ENCODE assay signal across 32 cellular contexts in the genomic region with DNA sequence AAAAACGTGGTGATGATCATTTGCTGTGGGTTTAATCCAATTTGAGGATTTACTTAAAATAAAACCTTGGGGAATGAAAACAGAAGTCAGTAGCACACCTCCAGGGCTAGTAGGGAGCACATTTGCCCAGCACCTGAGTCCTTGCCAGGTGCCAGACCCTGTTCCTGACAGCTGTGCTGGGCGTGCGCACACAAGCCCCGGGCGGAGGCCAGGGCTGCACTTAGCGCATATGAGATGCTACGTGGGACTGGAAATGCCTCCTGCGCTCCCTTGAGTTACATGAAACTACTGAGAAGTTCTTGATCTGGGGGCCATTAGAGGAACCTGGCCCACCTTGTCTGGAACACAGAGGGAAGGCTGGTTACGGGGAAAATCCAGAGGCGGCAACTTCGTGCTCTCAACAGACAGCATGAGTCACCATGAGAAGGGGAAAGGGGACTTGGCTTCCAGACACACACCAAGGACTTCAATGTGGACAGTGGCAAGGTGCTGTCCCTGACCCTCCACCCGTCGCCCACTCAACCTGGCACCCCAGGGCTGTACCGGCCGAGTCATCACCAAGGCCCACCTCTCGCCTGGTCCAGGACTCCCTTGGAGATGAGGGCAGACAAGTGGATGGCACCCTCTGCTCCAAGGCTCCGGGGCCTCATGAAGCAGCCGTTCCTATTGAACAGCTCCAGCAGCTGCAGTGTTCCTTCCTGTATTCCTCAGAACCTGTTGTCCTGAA.
"Had no signal": no experiment of that assay in that cellular context is flagged by ENCODE, and none has a peak within 500 bp of the region (broad histone marks: within the 10 kb centered on the region; RNA-seq: fewer than 3 reads in every experiment).

No MANE protein-coding gene starts in this region.

- H3K27me3 ChIP-seq: neutrophil, ovary, vagina had no signal

- ATAC-seq: activated CD4-positive, CD25-positive, alpha-beta regulatory T cell treated with anti-CD3 and anti-CD28 coated beads, Interleukin-2, amount 50 U/mL, for 24 hours; activated naive CD4-positive, alpha-beta T cell treated with anti-CD3 and anti-CD28 coated beads, Interleukin-2, amount 50 U/mL, for 72 hours; activated T-helper 17 cell treated with anti-CD3 and anti-CD28 coated beads, Interleukin-2, amount 50 U/mL, for 72 hours; esophagus mucosa; heart left ventricle; left lobe of liver; lower lobe of right lung; sciatic nerve; stimulated activated memory B cell treated with anti-CD40 and anti-IgM and Interleukin-4, amounts not matched to agents 10 μg/mL and 1 μg/mL and 100 μg/mL, for 72 hours; stimulated activated naive CD8-positive, alpha-beta T cell treated with anti-CD3 and anti-CD28 coated beads, Interleukin-15, amount 100 ng/mL, for 72 hours had no signal

- DNase-seq: activated CD4-positive, alpha-beta T cell treated with anti-CD3 and anti-CD28 coated beads for 48 hours; activated CD4-positive, alpha-beta T cell treated with anti-CD3 and anti-CD28 coated beads, Interleukin-2, amount 50 U/mL, for 48 hours; activated CD8-positive, alpha-beta memory T cell treated with anti-CD3 and anti-CD28 coated beads for 24 hours; activated CD8-positive, alpha-beta memory T cell treated with anti-CD3 and anti-CD28 coated beads, Interleukin-2, amount 50 U/mL, for 48 hours; activated T-cell treated with anti-CD3 and anti-CD28 coated beads, Interleukin-2, amount 50 U/mL, for 24 hours; endodermal cell; foreskin fibroblast; heart left ventricle; hypothalamus; immature natural killer cell; kidney glomerular epithelial cell; lower lobe of right lung; mesenchymal stem cell; small intestine; stimulated activated CD4-positive, alpha-beta T cell treated with anti-CD3 and anti-CD28 coated beads, Interleukin-1b, Interleukin-23, amount 100 ng/mL, for 48 hours; stimulated activated CD4-positive, alpha-beta T cell treated with anti-CD3 and anti-CD28 coated beads, Interleukin-4, amount 100 ng/mL, for 4 hours; stimulated activated CD8-positive, alpha-beta memory T cell treated with anti-CD3 and anti-CD28 coated beads, Interleukin-4, amount 100 ng/mL, for 48 hours; stimulated activated naive CD8-positive, alpha-beta T cell treated with anti-CD3 and anti-CD28 coated beads, Interleukin-15, amount 100 ng/mL, for 72 hours; substantia nigra; T-helper 1 cell had no signal

- H3K4me3 ChIP-seq: breast epithelium, heart left ventricle, lower lobe of right lung, ovary, prostate gland, vagina had no signal

- H3K9me3 ChIP-seq: breast epithelium, heart left ventricle, lower lobe of right lung, neutrophil, ovary, prostate gland, vagina had no signal

- H3K4me1 ChIP-seq: breast epithelium, heart left ventricle, lower lobe of right lung, prostate gland, vagina had no signal

- H3K36me3 ChIP-seq: breast epithelium, heart left ventricle, lower lobe of right lung, neutrophil, ovary, prostate gland, vagina had no signal

- H3K27ac ChIP-seq: breast epithelium, heart left ventricle, lower lobe of right lung, neutrophil, ovary, prostate gland, vagina had no signal
